8 cellular contexts compared by ENCODE assay signal in the genomic region with DNA sequence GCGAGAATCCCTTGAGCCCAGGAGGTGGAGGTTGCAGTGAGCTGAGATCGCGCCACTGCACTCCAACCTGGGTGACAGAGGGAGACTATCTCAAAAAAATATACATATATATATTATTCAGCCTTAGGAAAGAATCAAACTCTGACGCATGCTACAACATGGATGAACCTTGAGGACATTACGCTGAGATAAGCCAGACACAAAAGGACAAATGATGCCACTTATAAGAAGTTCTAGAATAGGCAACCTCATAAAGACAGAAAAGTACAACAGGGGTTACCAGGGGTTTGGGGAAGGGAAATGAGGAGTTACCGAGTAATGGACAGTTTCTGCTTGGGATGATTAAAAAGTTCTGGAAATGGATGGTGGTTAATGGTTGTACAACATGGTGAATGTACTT. TPM values are rescaled to one million over a fixed set of nuclear protein-coding genes. Genes with fewer than 3 reads are reported as not detected.
A peak's percentile ranks its signal among the peaks of the same experiment; 100 is the strongest.
DNase-seq lines count a peak whose midpoint lies in the region; ATAC-seq and TF ChIP-seq lines count a peak whose summit lies in the region.

No MANE protein-coding gene starts in this region.

- dilution Hi-C loops in mammary epithelial cell (cut with HindIII; ENCODE audit: low sequenced_read_pairs): no loop called here

- H3K27ac ChIP-seq in right atrium auricular region (peak overlapping the region; percentile 94 to 95), mammary epithelial cell (ENCODE audit: insufficient read depth, low read depth, low read length) (peak overlapping the region; percentile 55)

- 4% methylated on average over 5 of the region's 6 CpGs for WGBS in mammary epithelial cell (ENCODE audit: low coverage, missing lambda C conversion rate)

- in situ Hi-C loops in mammary epithelial cell (cut with MboI; ENCODE audit: low sequenced_read_pairs in 2 of 2): no loop called here

- peaks cover 40% of the 10 kb centered on the region for H3K36me3 ChIP-seq in right atrium auricular region
- H3K36me3 ChIP-seq in mammary epithelial cell (ENCODE audit: insufficient read depth, low read length): peaks cover 24% of the 10 kb centered on the region

- intact Hi-C loops in left cardiac atrium (cut with DNase I) (loop anchor here in 1 of 2 donors (5.0 kb wide), 1 partner anchor 59 kb away; a partner anchor contains a TSS), mammary epithelial cell (cut with micrococcal nuclease) (loop anchor here (2.0 to 10.0 kb wide), 4 partner anchors 59 to 218 kb away; a partner anchor contains a TSS)

- peak overlapping the region; percentile 99 for H2AFZ ChIP-seq in mammary epithelial cell (ENCODE audit: low read depth, low read length)

- no peaks in the 10 kb centered on the region for H3K27me3 ChIP-seq in right atrium auricular region
- no peaks in the 10 kb centered on the region for H3K27me3 ChIP-seq in mammary epithelial cell (ENCODE audit: insufficient read depth, low read length)
- no peaks in the 10 kb centered on the region for H3K27me3 ChIP-seq in mononuclear cell (ENCODE audit: insufficient read depth, low read length)

- no peaks in the 10 kb centered on the region for H3K9me3 ChIP-seq in right atrium auricular region
- H3K9me3 ChIP-seq in mammary epithelial cell (replicated peaks; ENCODE audit: insufficient read depth, low read length): no peaks in the 10 kb centered on the region
- H3K9me3 ChIP-seq in mononuclear cell (ENCODE audit: low read depth, low read length): no peaks in the 10 kb centered on the region

- TSS peak; percentile 13 for BruUV-seq in mammary epithelial cell (replicated peaks; lab: Mats Ljungman, UMichigan)

- ATAC-seq in left cardiac atrium (no peak), GM21515 (IDR thresholded peaks at IDR 0.05; ENCODE audit: unreplicated experiment) (no peak)

- H3K4me2 ChIP-seq in mammary epithelial cell (ENCODE audit: insufficient read depth, low read depth, low read length): peak overlapping the region; percentile 90

- H3K9ac ChIP-seq in mammary epithelial cell (ENCODE audit: insufficient read depth, low read length): peak overlapping the region; percentile 77

- H3K4me1 ChIP-seq in right atrium auricular region (peaks cover 0 to 34% of the 10 kb centered on the region in 2 donors), mammary epithelial cell (ENCODE audit: insufficient read depth, low read length) (peaks cover 21% of the 10 kb centered on the region), mononuclear cell (ENCODE audit: insufficient read depth, low read length) (peaks cover 18% of the 10 kb centered on the region)

- no peaks in the 10 kb centered on the region for H4K20me1 ChIP-seq in mammary epithelial cell (ENCODE audit: insufficient read depth, low read length)

- DNase-seq in right atrium auricular region (ENCODE audit: low spot score) (no peak), left cardiac atrium (no peak), mammary epithelial cell (no peak), MV-4-11 (lab: John Stamatoyannopoulos, UW) (no peak), superior temporal gyrus (ENCODE audit: extremely low spot score) (no peak), middle frontal gyrus (ENCODE audit: extremely low spot score, low spot score) (no peak)

- TF ChIP-seq CTCF in right atrium auricular region (IDR thresholded peaks at IDR 0.05) (no peak), mammary epithelial cell (conservative IDR thresholded peaks at IDR 0.05 in 1 of 2, IDR thresholded peaks at IDR 0.05 in 1 of 2; ENCODE audit: extremely low read depth in 1 of 2, insufficient read depth in 1 of 2, low read depth in 1 of 2, low read length in 2 of 2) (no peak)

- H3K4me3 ChIP-seq in right atrium auricular region (peak overlapping the region; percentile 68 to 81), mammary epithelial cell (replicated peaks in 1 of 3; ENCODE audit: insufficient read depth in 1 of 3, low read depth in 2 of 3, low read length in 3 of 3) (peak overlapping the region; percentile 84 to 96 (median 92)), mononuclear cell (ENCODE audit: low read length) (peak overlapping the region; percentile 85)

- CTCF ChIA-PET in mammary epithelial cell (lab: Charles Lee; ENCODE audit: low non-redundant PET): no interaction called here

- peaks cover 15% of the 10 kb centered on the region for H3K79me2 ChIP-seq in mammary epithelial cell (ENCODE audit: insufficient read depth, low read length)

RNA-seq across cellular contexts. Expression of a gene that starts 0.7 kb away (rescaled TPM):
- total RNA-seq in right atrium auricular region: 100 to 1,000 TPM; 111 to 181 TPM
- total RNA-seq in left cardiac atrium: 100 to 1,000 TPM; 121 to 146 TPM
- 10 to 100 TPM; 43.2 to 44.9 TPM for total RNA-seq in mammary epithelial cell
- polyA plus RNA-seq in mammary epithelial cell: 53.1 TPM
- 15.9 TPM for polyA minus RNA-seq in mammary epithelial cell
- 21.5 TPM for total RNA-seq in mononuclear cell

RNA-seq across cellular contexts. Expression of a gene that starts 59.0 kb away (rescaled TPM):
- total RNA-seq in right atrium auricular region: 10 to 100 TPM in 1 of 2 donors, 1 to 10 TPM in 1; 9.5 to 10.6 TPM
- total RNA-seq in left cardiac atrium: 1 to 10 TPM; 5.3 to 7.1 TPM
- 1 to 10 TPM; 2.7 to 5.6 TPM for total RNA-seq in mammary epithelial cell
- 4.5 TPM for polyA plus RNA-seq in mammary epithelial cell
- 6.4 TPM for polyA minus RNA-seq in mammary epithelial cell
- 10.6 TPM for total RNA-seq in mononuclear cell
